In genomic region chr10:69269761-69270160, GRCh38 we compare ENCODE assay signal across 26 cellular contexts. TPM values are rescaled to one million over a fixed set of nuclear protein-coding genes. Genes with fewer than 3 reads are reported as not detected.
A peak's percentile ranks its signal among the peaks of the same experiment; 100 is the strongest.
DNase-seq lines count a peak whose midpoint lies in the region; ATAC-seq and TF ChIP-seq lines count a peak whose summit lies in the region.
"Had no signal": no experiment of that assay in that cellular context is flagged by ENCODE, and none has a peak within 500 bp of the region (broad histone marks: within the 10 kb centered on the region; RNA-seq: fewer than 3 reads in every experiment).

No MANE protein-coding gene starts in this region.

- BruUV-seq in Calu3 (replicated peaks; lab: Mats Ljungman, UMichigan), result no TSS peak

- CTCF ChIA-PET in Calu3 (lab: Charles Lee), result no interaction called here

- no peak overlapping the region for H3K14ac ChIP-seq in mesenchymal stem cell (ENCODE audit: low read length in 2 of 2)

- H3K4me1 Mint-ChIP-seq in Calu3 (ENCODE audit: low read depth, unreplicated experiment) (peaks cover 5% of the 10 kb centered on the region), CD14-positive monocyte (peaks cover 2% of the 10 kb centered on the region)
- H3K4me1 Mint-ChIP-seq: natural killer cell had no signal

- H2BK120ac ChIP-seq in mesenchymal stem cell (ENCODE audit: low read depth, low read length), result no peak overlapping the region

- no peak for ATAC-seq in HG02852 (IDR thresholded peaks at IDR 0.05; ENCODE audit: unreplicated experiment)
- ATAC-seq: natural killer cell, Panc1 had no signal

- peaks cover 90% of the 10 kb centered on the region for H3K36me3 Mint-ChIP-seq in Calu3 (ENCODE audit: insufficient read depth, unreplicated experiment)
- no peaks in the 10 kb centered on the region for H3K36me3 Mint-ChIP-seq in CD14-positive monocyte
- H3K36me3 Mint-ChIP-seq: activated naive CD4-positive, alpha-beta T cell treated with anti-CD3 and anti-CD28 coated beads, Interleukin-2, amount 50 U/mL, for 24 hours; natural killer cell had no signal

- H3K4me1 ChIP-seq in mesenchymal stem cell (ENCODE audit: control insufficient read depth, insufficient read depth, low read depth, low read length), result no peaks in the 10 kb centered on the region
- no peaks in the 10 kb centered on the region for H3K4me1 ChIP-seq in SJCRH30
- H3K4me1 ChIP-seq: BLaER1, esophagus squamous epithelium, tibial nerve had no signal

- H4K8ac ChIP-seq in mesenchymal stem cell (ENCODE audit: low read length), result no peak overlapping the region

- no peak overlapping the region for H3K9ac ChIP-seq in mesenchymal stem cell (ENCODE audit: low read length)
- H3K9ac ChIP-seq: BLaER1, KMS-11 had no signal

- peaks cover 18% of the 10 kb centered on the region for H3K9me3 ChIP-seq in mesenchymal stem cell (ENCODE audit: control insufficient read depth, low read length)
- H3K9me3 ChIP-seq in SJCRH30 (replicated peaks), result no peaks in the 10 kb centered on the region
- H3K9me3 ChIP-seq: BLaER1 had no signal

- H3K4ac ChIP-seq in mesenchymal stem cell (ENCODE audit: low read depth in 1 of 2, low read length in 2 of 2), result no peak overlapping the region

- no peak overlapping the region for H2BK12ac ChIP-seq in mesenchymal stem cell (ENCODE audit: low read length in 2 of 2)

- H3K4me3 Mint-ChIP-seq in Calu3 (ENCODE audit: low read depth, unreplicated experiment), result no peak overlapping the region
- H3K4me3 Mint-ChIP-seq in CD14-positive monocyte, result no peak overlapping the region
- H3K4me3 Mint-ChIP-seq: activated B cell treated with CpG ODN at 0.5 μM for 24 hours; activated naive CD4-positive, alpha-beta T cell treated with anti-CD3 and anti-CD28 coated beads, Interleukin-2, amount 50 U/mL, for 24 hours; natural killer cell had no signal

- H3K27ac Mint-ChIP-seq in Calu3 (ENCODE audit: unreplicated experiment) (peak overlapping the region; percentile 41), CD14-positive monocyte (no peak overlapping the region)
- H3K27ac Mint-ChIP-seq: activated B cell treated with CpG ODN at 0.5 μM for 24 hours; activated naive CD4-positive, alpha-beta T cell treated with anti-CD3 and anti-CD28 coated beads, Interleukin-2, amount 50 U/mL, for 24 hours; natural killer cell had no signal

- intact Hi-C loops in Calu3 (cut with micrococcal nuclease; ENCODE audit: unreplicated experiment), result loop anchor here (10.0 kb wide), 1 partner anchor 125 kb away; no protein-coding TSS in a partner anchor
- intact Hi-C loops in CD14-positive monocyte (cut with micrococcal nuclease), result no loop called here

- H3K79me1 ChIP-seq in mesenchymal stem cell (replicated peaks; ENCODE audit: low read length, poor library complexity, severe bottlenecking), result no peaks in the 10 kb centered on the region

- no peak overlapping the region for H3K18ac ChIP-seq in mesenchymal stem cell (ENCODE audit: low read depth in 1 of 2, low read length in 2 of 2)

- H3K36me3 ChIP-seq in mesenchymal stem cell (ENCODE audit: control insufficient read depth in 1 of 2, insufficient read depth in 2 of 2, low read depth in 1 of 2, low read length in 2 of 2), result peaks cover 0 to 6% of the 10 kb centered on the region in 2 experiments
- H3K36me3 ChIP-seq in SJCRH30, result no peaks in the 10 kb centered on the region
- H3K36me3 ChIP-seq: BLaER1, esophagus squamous epithelium, tibial nerve had no signal

- H3K27ac ChIP-seq in mesenchymal stem cell (ENCODE audit: low read length, poor library complexity, severe bottlenecking), result no peak overlapping the region
- no peak overlapping the region for H3K27ac ChIP-seq in SJCRH30
- H3K27ac ChIP-seq: BLaER1, esophagus squamous epithelium, KMS-11, tibial nerve had no signal

- H3K4me3 ChIP-seq in choroid plexus epithelial cell (ENCODE audit: low read depth, low read length) (no peak overlapping the region), mesenchymal stem cell (ENCODE audit: insufficient read depth in 1 of 2, low read depth in 1 of 2, low read length in 2 of 2) (no peak overlapping the region), SJCRH30 (no peak overlapping the region)
- H3K4me3 ChIP-seq: BLaER1, esophagus squamous epithelium, tibial nerve had no signal

- H3K27me3 ChIP-seq in mesenchymal stem cell (ENCODE audit: control insufficient read depth in 1 of 2, insufficient read depth in 1 of 2, low read length in 2 of 2), result no peaks in the 10 kb centered on the region
- no peaks in the 10 kb centered on the region for H3K27me3 ChIP-seq in SJCRH30
- H3K27me3 ChIP-seq: BLaER1, esophagus squamous epithelium, tibial nerve had no signal

- H2BK15ac ChIP-seq in mesenchymal stem cell (ENCODE audit: low read depth, poor library complexity, severe bottlenecking), result no peak overlapping the region

- H3K9me3 Mint-ChIP-seq in Calu3 (ENCODE audit: low read depth, unreplicated experiment) (no peaks in the 10 kb centered on the region), CD14-positive monocyte (peaks cover 0 to 5% (median 1%) of the 10 kb centered on the region in 7 donors)
- H3K9me3 Mint-ChIP-seq: activated B cell treated with CpG ODN at 0.5 μM for 24 hours; activated naive CD4-positive, alpha-beta T cell treated with anti-CD3 and anti-CD28 coated beads, Interleukin-2, amount 50 U/mL, for 24 hours; natural killer cell had no signal

- H2AFZ ChIP-seq in mesenchymal stem cell (ENCODE audit: low read depth, low read length), result no peak overlapping the region

- H3K23ac ChIP-seq in mesenchymal stem cell (ENCODE audit: low read length in 2 of 2), result no peak overlapping the region

- no peak overlapping the region for H3K4me2 ChIP-seq in mesenchymal stem cell (ENCODE audit: low read length, poor library complexity, severe bottlenecking)
- H3K4me2 ChIP-seq: BLaER1, KMS-11 had no signal

- TF ChIP-seq CTCF in Calu3 (IDR thresholded peaks at IDR 0.05; ENCODE audit: unreplicated experiment) (no peak), choroid plexus epithelial cell (conservative IDR thresholded peaks at IDR 0.05; ENCODE audit: low read depth, low read length) (no peak), CD14-positive monocyte (IDR thresholded peaks at IDR 0.05) (no peak)

- no peak overlapping the region for H2BK5ac ChIP-seq in mesenchymal stem cell (ENCODE audit: low read depth, low read length, poor library complexity, severe bottlenecking)

- H4K91ac ChIP-seq in mesenchymal stem cell (ENCODE audit: low read length), result no peak overlapping the region

- no peak overlapping the region for H2AK5ac ChIP-seq in mesenchymal stem cell (ENCODE audit: low read length, severe bottlenecking)

- H3K27me3 Mint-ChIP-seq in Calu3 (ENCODE audit: unreplicated experiment) (no peaks in the 10 kb centered on the region), CD14-positive monocyte (ENCODE audit: low read depth in 3 of 3) (peaks cover 0 to 6% (median 3%) of the 10 kb centered on the region in 3 donors)
- H3K27me3 Mint-ChIP-seq: activated naive CD4-positive, alpha-beta T cell treated with anti-CD3 and anti-CD28 coated beads, Interleukin-2, amount 50 U/mL, for 24 hours had no signal

- DNase-seq in Calu3 (no peak), NCI-H226 (peak; percentile 23), choroid plexus epithelial cell (ENCODE audit: low read depth) (peak; percentile 55), mesenchymal stem cell (peak; percentile 46), CD14-positive monocyte (ENCODE audit: low spot score) (no peak), ureter (ENCODE audit: low spot score) (no peak), SJCRH30 (no peak)
- DNase-seq: ACHN; activated B cell treated with CpG ODN at 0.5 μM for 24 hours; activated CD4-positive, alpha-beta T cell treated with anti-CD3 and anti-CD28 coated beads, Interleukin-2, amount 50 U/mL, for 1 hour; anterior cingulate cortex; caudate nucleus; esophagus squamous epithelium; GDM1; MV-4-11; natural killer cell; NCI-H146; NCI-H524; SHP77 treated with DMSO at 0.1 percent for 48 hours; SW 1271 had no signal

- 70% methylated on average over 2 of the region's 2 CpGs for WGBS in mesenchymal stem cell

RNA-seq across cellular contexts. Expression of gene HK1, which starts 8.5 kb away (rescaled TPM):
- total RNA-seq in Calu3 (2022) (58.8 and 61.0 TPM in 2 replicates), ureter (139 TPM)
- 69.5 TPM for polyA plus RNA-seq in mesenchymal stem cell (2013, experiment 1 of 2)
- 67.5 TPM for polyA plus RNA-seq in mesenchymal stem cell (2013, experiment 2 of 2)
- 100 to 1,000 TPM; 125 to 146 TPM for polyA plus RNA-seq in CD14-positive monocyte
- total RNA-seq in SJCRH30 (2014; rRNA removed; shearing (Covaris generic)), result 35.2 and 36.6 TPM in 2 replicates

RNA-seq across cellular contexts. Expression of gene HKDC1, which starts 49.6 kb away (rescaled TPM):
- total RNA-seq in Calu3 (2022) (112 and 113 TPM in 2 replicates), ureter (0.10 TPM)
- 0.39 TPM for polyA plus RNA-seq in mesenchymal stem cell (2013, experiment 1 of 2)
- polyA plus RNA-seq in mesenchymal stem cell (2013, experiment 2 of 2), result 0.36 TPM
- not detected for polyA plus RNA-seq in CD14-positive monocyte
- 0.06 and 0.08 TPM in 2 replicates for total RNA-seq in SJCRH30 (2014; rRNA removed; shearing (Covaris generic))
- total RNA-seq: activated B cell treated with CpG ODN at 0.5 μM for 24 hours had no signal

Comparison
In these comparisons a context has a peak if more than half of its experiments do, and no peak if none do; other contexts are left out.
1. DNase-seq: peak in NCI-H226 (single experiment), choroid plexus epithelial cell (single experiment) and mesenchymal stem cell (single experiment); none in Calu3 (single experiment), CD14-positive monocyte (single experiment), ureter (single experiment) and SJCRH30 (0 of 2).
2. RNA of gene HKDC1, which starts 49.6 kb away (total RNA-seq): 112 to 113 TPM in Calu3; 0.10 TPM in ureter (single experiment) and 0.06 to 0.08 TPM in SJCRH30; every median in the first group is over 100 times any median in the second.